Comparison of ENCODE assay signal across 9 cellular contexts in genomic region chr3:9400626-9401025, GRCh38. TPM values are rescaled to one million over a fixed set of nuclear protein-coding genes. Genes with fewer than 3 reads are reported as not detected.
DNase-seq lines count a peak whose midpoint lies in the region; TF ChIP-seq lines count a peak whose summit lies in the region.
"Had no signal": no experiment of that assay in that cellular context is flagged by ENCODE, and none has a peak within 500 bp of the region (broad histone marks: within the 10 kb centered on the region; RNA-seq: fewer than 3 reads in every experiment).

No MANE protein-coding gene starts in this region.

- peak overlapping the region; percentile 90 for H3K4me3 Mint-ChIP-seq in activated T-cell treated with anti-CD3 and anti-CD28 coated beads, Interleukin-2, amount 50 U/mL, for 24 hours

- TF ChIP-seq POLR2A in suprapubic skin (IDR thresholded peaks at IDR 0.05): no peak

- H3K27me3 ChIP-seq in SU-DHL-6 (ENCODE audit: low read length) (no peaks in the 10 kb centered on the region), suprapubic skin (no peaks in the 10 kb centered on the region)

- peak overlapping the region; percentile 89 for H3K4me2 ChIP-seq in SU-DHL-6 (ENCODE audit: low read depth, low read length, poor library complexity, severe bottlenecking)

- H3K9me3 Mint-ChIP-seq in activated T-cell treated with anti-CD3 and anti-CD28 coated beads, Interleukin-2, amount 50 U/mL, for 24 hours: no peaks in the 10 kb centered on the region

- no peak for DNase-seq in activated T-cell treated with anti-CD3 and anti-CD28 coated beads, Interleukin-2, amount 50 U/mL, for 24 hours
- DNase-seq in activated T-cell treated with anti-CD3 and anti-CD28 coated beads for 4 hours (no peak), fibroblast of villous mesenchyme (ENCODE audit: low read depth) (no peak), suprapubic skin (ENCODE audit: low spot score in 2 of 2) (no peak), inferior parietal cortex (ENCODE audit: extremely low spot score) (no peak), glomerular visceral epithelial cell (ENCODE audit: extremely low spot score) (no peak), NCI-H2171 (lab: John Stamatoyannopoulos, UW) (no peak)
- DNase-seq: GF-D8 had no signal

- H3K9me3 ChIP-seq in SU-DHL-6 (ENCODE audit: insufficient read depth, low read length): no peaks in the 10 kb centered on the region
- H3K9me3 ChIP-seq in suprapubic skin: no peaks in the 10 kb centered on the region

- H3K36me3 ChIP-seq in SU-DHL-6 (ENCODE audit: low read length) (no peaks in the 10 kb centered on the region), suprapubic skin (no peaks in the 10 kb centered on the region)

- WGBS in suprapubic skin: 20% methylated on average over 4 of the region's 4 CpGs

- TF ChIP-seq EP300 in suprapubic skin (IDR thresholded peaks at IDR 0.05): no peak

- H3K4me1 ChIP-seq in suprapubic skin: peaks cover 73% of the 10 kb centered on the region

- no peaks in the 10 kb centered on the region for H3K9me2 ChIP-seq in SU-DHL-6 (replicated peaks; ENCODE audit: insufficient read depth, low read length)

- peaks cover 44% of the 10 kb centered on the region for H3K36me3 Mint-ChIP-seq in activated T-cell treated with anti-CD3 and anti-CD28 coated beads, Interleukin-2, amount 50 U/mL, for 24 hours (ENCODE audit: low read depth)

- H2AFZ ChIP-seq in SU-DHL-6 (ENCODE audit: low read depth, low read length, severe bottlenecking): no peak overlapping the region

- H3K79me2 ChIP-seq in SU-DHL-6 (ENCODE audit: insufficient read depth, low read length): peaks cover 91% of the 10 kb centered on the region

- H3F3A ChIP-seq in SU-DHL-6 (ENCODE audit: insufficient read depth): peaks cover 4% of the 10 kb centered on the region

- TF ChIP-seq CTCF in SU-DHL-6 (IDR thresholded peaks at IDR 0.05; ENCODE audit: insufficient read depth, low read length, poor library complexity, severe bottlenecking) (no peak), fibroblast of villous mesenchyme (IDR thresholded peaks at IDR 0.05; ENCODE audit: insufficient read depth, low read depth, low read length) (no peak), suprapubic skin (IDR thresholded peaks at IDR 0.05) (no peak)

- H3K9ac ChIP-seq in SU-DHL-6 (ENCODE audit: low read length): peak overlapping the region; percentile 98

- peaks cover 70% of the 10 kb centered on the region for H4K20me1 ChIP-seq in SU-DHL-6 (ENCODE audit: low read depth, low read length)

- peaks cover 61% of the 10 kb centered on the region for H3K4me1 Mint-ChIP-seq in activated T-cell treated with anti-CD3 and anti-CD28 coated beads, Interleukin-2, amount 50 U/mL, for 24 hours (ENCODE audit: low read depth)

- no peaks in the 10 kb centered on the region for H3K27me3 Mint-ChIP-seq in activated T-cell treated with anti-CD3 and anti-CD28 coated beads, Interleukin-2, amount 50 U/mL, for 24 hours

- H3K4me3 ChIP-seq in SU-DHL-6 (ENCODE audit: insufficient read depth, low read length, poor library complexity, severe bottlenecking) (peak overlapping the region; percentile 97), fibroblast of villous mesenchyme (ENCODE audit: low read depth, low read length) (peak overlapping the region; percentile 99), suprapubic skin (no peak overlapping the region)

- H3K27ac Mint-ChIP-seq in activated T-cell treated with anti-CD3 and anti-CD28 coated beads, Interleukin-2, amount 50 U/mL, for 24 hours: peak overlapping the region; percentile 63

- H3K27ac ChIP-seq in SU-DHL-6 (ENCODE audit: low read depth, low read length) (peak overlapping the region; percentile 16; the same call in 1 of the 2 replicates), suprapubic skin (peak overlapping the region; percentile 100)

RNA-seq across cellular contexts. Expression of gene SETD5, which starts 3.2 kb away (rescaled TPM):
- total RNA-seq in fibroblast of villous mesenchyme: 117 and 140 TPM in 2 replicates
- 100 to 1,000 TPM in 2 of 4 donors, 10 to 100 TPM in 2; 72.5 to 272 (median 108) TPM for total RNA-seq in suprapubic skin

RNA-seq across cellular contexts. Expression of gene THUMPD3, which starts 37.8 kb away (rescaled TPM):
- total RNA-seq in fibroblast of villous mesenchyme: 40.3 and 50.1 TPM in 2 replicates
- 10 to 100 TPM; 14.2 to 39.0 (median 27.5) TPM for total RNA-seq in suprapubic skin
